1 cellular context compared by ENCODE assay signal in the genomic region with DNA sequence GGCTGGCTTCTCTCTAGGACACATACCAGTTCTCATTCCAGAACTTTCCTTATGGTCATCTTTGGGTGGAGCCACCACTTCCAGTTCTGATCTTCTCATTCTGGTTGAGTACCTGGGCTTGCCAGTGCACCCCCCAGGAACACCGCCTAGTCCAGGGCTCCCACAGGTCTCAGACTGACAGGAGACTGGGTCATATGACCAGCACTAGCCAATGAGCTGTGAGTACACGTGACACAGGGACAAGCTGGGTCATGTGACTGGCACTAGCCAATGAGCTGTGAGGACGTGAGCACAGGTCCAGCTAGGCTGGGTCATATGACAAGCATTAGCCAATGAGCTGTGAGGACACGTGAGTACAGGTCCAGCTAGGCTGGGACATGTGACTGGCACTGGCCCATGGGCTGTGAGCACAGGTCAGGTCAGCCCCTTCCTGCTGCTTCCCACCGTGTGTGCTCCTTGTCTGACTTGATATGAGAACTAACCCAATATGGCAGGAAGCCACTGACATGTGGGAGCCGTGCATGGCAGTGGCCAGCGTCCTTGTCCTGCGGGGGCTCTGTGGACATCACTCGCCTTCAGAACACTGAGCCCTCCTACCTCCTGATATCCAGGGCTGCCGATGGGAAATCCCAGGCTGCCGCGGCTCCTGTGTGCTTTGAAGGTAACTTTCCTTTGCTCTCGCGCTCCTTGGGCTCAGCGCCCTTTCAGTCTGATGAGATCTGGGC.
TF ChIP-seq lines count a peak whose summit lies in the region.

No MANE protein-coding gene starts in this region.

TF ChIP-seq in K562, 482 proteins besides CTCF, POLR2A, EP300 and RAD21 (continued from another document and continues in another):
- TF ChIP-seq, protein P1, sequence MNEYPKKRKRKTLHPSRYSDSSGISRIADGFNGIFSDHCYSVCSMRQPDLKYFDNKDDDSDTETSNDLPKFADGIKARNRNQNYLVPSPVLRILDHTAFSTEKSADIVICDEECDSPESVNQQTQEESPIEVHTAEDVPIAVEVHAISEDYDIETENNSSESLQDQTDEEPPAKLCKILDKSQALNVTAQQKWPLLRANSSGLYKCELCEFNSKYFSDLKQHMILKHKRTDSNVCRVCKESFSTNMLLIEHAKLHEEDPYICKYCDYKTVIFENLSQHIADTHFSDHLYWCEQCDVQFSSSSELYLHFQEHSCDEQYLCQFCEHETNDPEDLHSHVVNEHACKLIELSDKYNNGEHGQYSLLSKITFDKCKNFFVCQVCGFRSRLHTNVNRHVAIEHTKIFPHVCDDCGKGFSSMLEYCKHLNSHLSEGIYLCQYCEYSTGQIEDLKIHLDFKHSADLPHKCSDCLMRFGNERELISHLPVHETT (CRISPR knock-in tag; conservative IDR thresholded peaks at IDR 0.05 in 1 of 2, IDR thresholded peaks at IDR 0.05 in 1 of 2) = 0 out of 4 replicates have a peak, but pooled peaks of 1 of the 2 experiments have one; percentile 23
- TF ChIP-seq ETV1 (tag; conservative IDR thresholded peaks at IDR 0.05; ENCODE audit: low read depth) (no peak), MEF2A (IDR thresholded peaks at IDR 0.05; ENCODE audit: control insufficient read depth, low read depth, low read length) (no peak), TAF1 (IDR thresholded peaks at IDR 0.05; ENCODE audit: control insufficient read depth, extremely low read depth, insufficient read depth, low read length, severe bottlenecking) (no peak), ZBTB7A (IDR thresholded peaks at IDR 0.05; ENCODE audit: borderline replicate concordance, control insufficient read depth, low read depth, low read length) (no peak), USF2 (CRISPR knock-in tag; IDR thresholded peaks at IDR 0.05) (peak; percentile 100), SRSF3 (IDR thresholded peaks at IDR 0.05; ENCODE audit: insufficient read depth, low read length) (no peak), CEBPG (CRISPR knock-in tag; IDR thresholded peaks at IDR 0.05) (no peak), CEBPG (tag; conservative IDR thresholded peaks at IDR 0.05 in 1 of 2, IDR thresholded peaks at IDR 0.05 in 1 of 2) (no peak), BRD9 (IDR thresholded peaks at IDR 0.05; ENCODE audit: low read depth, partially characterized antibody) (no peak), KLF1 (tag; IDR thresholded peaks at IDR 0.05) (no peak), MCM7 (IDR thresholded peaks at IDR 0.05) (no peak), SIN3B (IDR thresholded peaks at IDR 0.05; ENCODE audit: low read depth) (peak; percentile 56), TRIM24 (IDR thresholded peaks at IDR 0.05) (no peak), HEY1 (CRISPR knock-in tag; IDR thresholded peaks at IDR 0.05; ENCODE audit: borderline replicate concordance) (no peak), TAF15 (IDR thresholded peaks at IDR 0.05; ENCODE audit: low read depth, low read length) (no peak), BCL6 (CRISPR knock-in tag; IDR thresholded peaks at IDR 0.05) (no peak), ZNF584 (CRISPR knock-in tag; IDR thresholded peaks at IDR 0.05; ENCODE audit: low read depth) (no peak), ZNF253 (CRISPR knock-in tag; conservative IDR thresholded peaks at IDR 0.05) (no peak), ID3 (CRISPR knock-in tag; IDR thresholded peaks at IDR 0.05) (no peak), ID3 (tag; IDR thresholded peaks at IDR 0.05) (no peak), SMAD1 (IDR thresholded peaks at IDR 0.05; ENCODE audit: low read depth, low read length, partially characterized antibody) (no peak), LEF1 (IDR thresholded peaks at IDR 0.05) (no peak), MNT (conservative IDR thresholded peaks at IDR 0.05) (peak; percentile 89 to 90), ZNF77 (CRISPR knock-in tag; IDR thresholded peaks at IDR 0.05) (no peak), SIX5 (IDR thresholded peaks at IDR 0.05; ENCODE audit: borderline replicate concordance in 1 of 2, insufficient read depth in 1 of 2, low read depth in 1 of 2, low read length in 2 of 2) (no peak), ATF2 (CRISPR knock-in tag; IDR thresholded peaks at IDR 0.05) (no peak), CBFB (CRISPR knock-in tag; IDR thresholded peaks at IDR 0.05) (no peak)
- TF ChIP-seq, protein P2, sequence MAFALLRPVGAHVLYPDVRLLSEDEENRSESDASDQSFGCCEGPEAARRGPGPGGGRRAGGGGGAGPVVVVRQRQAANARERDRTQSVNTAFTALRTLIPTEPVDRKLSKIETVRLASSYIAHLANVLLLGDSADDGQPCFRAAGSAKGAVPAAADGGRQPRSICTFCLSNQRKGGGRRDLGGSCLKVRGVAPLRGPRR (CRISPR knock-in tag; IDR thresholded peaks at IDR 0.05) = no peak
- TF ChIP-seq, protein P3, sequence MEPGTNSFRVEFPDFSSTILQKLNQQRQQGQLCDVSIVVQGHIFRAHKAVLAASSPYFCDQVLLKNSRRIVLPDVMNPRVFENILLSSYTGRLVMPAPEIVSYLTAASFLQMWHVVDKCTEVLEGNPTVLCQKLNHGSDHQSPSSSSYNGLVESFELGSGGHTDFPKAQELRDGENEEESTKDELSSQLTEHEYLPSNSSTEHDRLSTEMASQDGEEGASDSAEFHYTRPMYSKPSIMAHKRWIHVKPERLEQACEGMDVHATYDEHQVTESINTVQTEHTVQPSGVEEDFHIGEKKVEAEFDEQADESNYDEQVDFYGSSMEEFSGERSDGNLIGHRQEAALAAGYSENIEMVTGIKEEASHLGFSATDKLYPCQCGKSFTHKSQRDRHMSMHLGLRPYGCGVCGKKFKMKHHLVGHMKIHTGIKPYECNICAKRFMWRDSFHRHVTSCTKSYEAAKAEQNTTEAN (CRISPR knock-in tag; IDR thresholded peaks at IDR 0.05) = no peak
- TF ChIP-seq, protein P4, sequence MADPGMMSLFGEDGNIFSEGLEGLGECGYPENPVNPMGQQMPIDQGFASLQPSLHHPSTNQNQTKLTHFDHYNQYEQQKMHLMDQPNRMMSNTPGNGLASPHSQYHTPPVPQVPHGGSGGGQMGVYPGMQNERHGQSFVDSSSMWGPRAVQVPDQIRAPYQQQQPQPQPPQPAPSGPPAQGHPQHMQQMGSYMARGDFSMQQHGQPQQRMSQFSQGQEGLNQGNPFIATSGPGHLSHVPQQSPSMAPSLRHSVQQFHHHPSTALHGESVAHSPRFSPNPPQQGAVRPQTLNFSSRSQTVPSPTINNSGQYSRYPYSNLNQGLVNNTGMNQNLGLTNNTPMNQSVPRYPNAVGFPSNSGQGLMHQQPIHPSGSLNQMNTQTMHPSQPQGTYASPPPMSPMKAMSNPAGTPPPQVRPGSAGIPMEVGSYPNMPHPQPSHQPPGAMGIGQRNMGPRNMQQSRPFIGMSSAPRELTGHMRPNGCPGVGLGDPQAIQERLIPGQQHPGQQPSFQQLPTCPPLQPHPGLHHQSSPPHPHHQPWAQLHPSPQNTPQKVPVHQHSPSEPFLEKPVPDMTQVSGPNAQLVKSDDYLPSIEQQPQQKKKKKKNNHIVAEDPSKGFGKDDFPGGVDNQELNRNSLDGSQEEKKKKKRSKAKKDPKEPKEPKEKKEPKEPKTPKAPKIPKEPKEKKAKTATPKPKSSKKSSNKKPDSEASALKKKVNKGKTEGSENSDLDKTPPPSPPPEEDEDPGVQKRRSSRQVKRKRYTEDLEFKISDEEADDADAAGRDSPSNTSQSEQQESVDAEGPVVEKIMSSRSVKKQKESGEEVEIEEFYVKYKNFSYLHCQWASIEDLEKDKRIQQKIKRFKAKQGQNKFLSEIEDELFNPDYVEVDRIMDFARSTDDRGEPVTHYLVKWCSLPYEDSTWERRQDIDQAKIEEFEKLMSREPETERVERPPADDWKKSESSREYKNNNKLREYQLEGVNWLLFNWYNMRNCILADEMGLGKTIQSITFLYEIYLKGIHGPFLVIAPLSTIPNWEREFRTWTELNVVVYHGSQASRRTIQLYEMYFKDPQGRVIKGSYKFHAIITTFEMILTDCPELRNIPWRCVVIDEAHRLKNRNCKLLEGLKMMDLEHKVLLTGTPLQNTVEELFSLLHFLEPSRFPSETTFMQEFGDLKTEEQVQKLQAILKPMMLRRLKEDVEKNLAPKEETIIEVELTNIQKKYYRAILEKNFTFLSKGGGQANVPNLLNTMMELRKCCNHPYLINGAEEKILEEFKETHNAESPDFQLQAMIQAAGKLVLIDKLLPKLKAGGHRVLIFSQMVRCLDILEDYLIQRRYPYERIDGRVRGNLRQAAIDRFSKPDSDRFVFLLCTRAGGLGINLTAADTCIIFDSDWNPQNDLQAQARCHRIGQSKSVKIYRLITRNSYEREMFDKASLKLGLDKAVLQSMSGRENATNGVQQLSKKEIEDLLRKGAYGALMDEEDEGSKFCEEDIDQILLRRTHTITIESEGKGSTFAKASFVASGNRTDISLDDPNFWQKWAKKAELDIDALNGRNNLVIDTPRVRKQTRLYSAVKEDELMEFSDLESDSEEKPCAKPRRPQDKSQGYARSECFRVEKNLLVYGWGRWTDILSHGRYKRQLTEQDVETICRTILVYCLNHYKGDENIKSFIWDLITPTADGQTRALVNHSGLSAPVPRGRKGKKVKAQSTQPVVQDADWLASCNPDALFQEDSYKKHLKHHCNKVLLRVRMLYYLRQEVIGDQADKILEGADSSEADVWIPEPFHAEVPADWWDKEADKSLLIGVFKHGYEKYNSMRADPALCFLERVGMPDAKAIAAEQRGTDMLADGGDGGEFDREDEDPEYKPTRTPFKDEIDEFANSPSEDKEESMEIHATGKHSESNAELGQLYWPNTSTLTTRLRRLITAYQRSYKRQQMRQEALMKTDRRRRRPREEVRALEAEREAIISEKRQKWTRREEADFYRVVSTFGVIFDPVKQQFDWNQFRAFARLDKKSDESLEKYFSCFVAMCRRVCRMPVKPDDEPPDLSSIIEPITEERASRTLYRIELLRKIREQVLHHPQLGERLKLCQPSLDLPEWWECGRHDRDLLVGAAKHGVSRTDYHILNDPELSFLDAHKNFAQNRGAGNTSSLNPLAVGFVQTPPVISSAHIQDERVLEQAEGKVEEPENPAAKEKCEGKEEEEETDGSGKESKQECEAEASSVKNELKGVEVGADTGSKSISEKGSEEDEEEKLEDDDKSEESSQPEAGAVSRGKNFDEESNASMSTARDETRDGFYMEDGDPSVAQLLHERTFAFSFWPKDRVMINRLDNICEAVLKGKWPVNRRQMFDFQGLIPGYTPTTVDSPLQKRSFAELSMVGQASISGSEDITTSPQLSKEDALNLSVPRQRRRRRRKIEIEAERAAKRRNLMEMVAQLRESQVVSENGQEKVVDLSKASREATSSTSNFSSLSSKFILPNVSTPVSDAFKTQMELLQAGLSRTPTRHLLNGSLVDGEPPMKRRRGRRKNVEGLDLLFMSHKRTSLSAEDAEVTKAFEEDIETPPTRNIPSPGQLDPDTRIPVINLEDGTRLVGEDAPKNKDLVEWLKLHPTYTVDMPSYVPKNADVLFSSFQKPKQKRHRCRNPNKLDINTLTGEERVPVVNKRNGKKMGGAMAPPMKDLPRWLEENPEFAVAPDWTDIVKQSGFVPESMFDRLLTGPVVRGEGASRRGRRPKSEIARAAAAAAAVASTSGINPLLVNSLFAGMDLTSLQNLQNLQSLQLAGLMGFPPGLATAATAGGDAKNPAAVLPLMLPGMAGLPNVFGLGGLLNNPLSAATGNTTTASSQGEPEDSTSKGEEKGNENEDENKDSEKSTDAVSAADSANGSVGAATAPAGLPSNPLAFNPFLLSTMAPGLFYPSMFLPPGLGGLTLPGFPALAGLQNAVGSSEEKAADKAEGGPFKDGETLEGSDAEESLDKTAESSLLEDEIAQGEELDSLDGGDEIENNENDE (IDR thresholded peaks at IDR 0.05; ENCODE audit: low read depth, low read length) = no peak
